Comparison of ENCODE assay signal across 23 cellular contexts in genomic region chr12:534216-534615, GRCh38.
"Had no signal": no experiment of that assay in that cellular context is flagged by ENCODE, and none has a peak within 500 bp of the region (broad histone marks: within the 10 kb centered on the region; RNA-seq: fewer than 3 reads in every experiment).

No MANE protein-coding gene starts in this region.

- H3K9me3 Mint-ChIP-seq: activated naive CD4-positive, alpha-beta T cell treated with anti-CD3 and anti-CD28 coated beads, Interleukin-2, amount 50 U/mL, for 24 hours; activated T-helper 2 cell treated with anti-CD3 and anti-CD28 coated beads, Interferon-gamma antibody, Interleukin-2, Interleukin-4, amounts not matched to agents 10 μg/mL and 5 μg/mL and 100 μg/mL, durations not matched to agents 14 hours and 24 hours and 36 hours had no signal

- H3K4me3 ChIP-seq: esophagus muscularis mucosa, gastrocnemius medialis, right lobe of liver, thyroid gland, upper lobe of right lung had no signal

- H3K4me1 Mint-ChIP-seq: stimulated activated memory B cell treated with anti-CD40 and anti-IgM and Interleukin-4, amounts not matched to agents 10 μg/mL and 1 μg/mL and 100 μg/mL, for 72 hours had no signal

- DNase-seq: activated CD4-positive, alpha-beta T cell treated with anti-CD3 and anti-CD28 coated beads for 36 hours; activated CD4-positive, CD25-positive, alpha-beta regulatory T cell; activated CD8-positive, alpha-beta memory T cell treated with anti-CD3 and anti-CD28 coated beads, Interleukin-2, amount 10 ng/mL, durations not matched to agents 7 days and 5 days; activated CD8-positive, alpha-beta T cell treated with anti-CD3 and anti-CD28 coated beads, Interleukin-2, amount 10 ng/mL, durations not matched to agents 7 days and 5 days; activated naive CD8-positive, alpha-beta T cell treated with anti-CD3 and anti-CD28 coated beads, Interleukin-2, amount 50 U/mL, for 24 hours; activated T-cell treated with anti-CD3 and anti-CD28 coated beads, Interleukin-2, amount 50 U/mL, for 48 hours; amygdala; gastrocnemius medialis; hippocampal formation; immature natural killer cell; naive thymus-derived CD4-positive, alpha-beta T cell; right lobe of liver; stimulated activated CD4-positive, alpha-beta T cell treated with anti-CD3 and anti-CD28 coated beads, Interleukin-4, amount 100 ng/mL, for 4 hours; stimulated activated CD8-positive, alpha-beta memory T cell treated with anti-CD3 and anti-CD28 coated beads, Interleukin-4, amount 100 ng/mL, for 48 hours; stimulated activated naive CD8-positive, alpha-beta T cell treated with anti-CD3 and anti-CD28 coated beads, Interleukin-15, amount 100 ng/mL, for 72 hours; substantia nigra; thyroid gland; upper lobe of right lung had no signal

- H3K27ac ChIP-seq: esophagus muscularis mucosa, gastrocnemius medialis, right lobe of liver, thyroid gland, upper lobe of right lung had no signal

- H3K36me3 ChIP-seq: esophagus muscularis mucosa, gastrocnemius medialis, right lobe of liver, thyroid gland, upper lobe of right lung had no signal

- H3K4me1 ChIP-seq: gastrocnemius medialis had no signal

- H3K36me3 Mint-ChIP-seq: activated CD8-positive, alpha-beta memory T cell treated with anti-CD3 and anti-CD28 coated beads, Interleukin-2, amount 10 ng/mL, durations not matched to agents 7 days and 5 days had no signal

- ATAC-seq: activated CD4-positive, alpha-beta T cell treated with anti-CD3 and anti-CD28 coated beads for 36 hours; activated CD8-positive, alpha-beta memory T cell treated with anti-CD3 and anti-CD28 coated beads, Interleukin-2, amount 10 ng/mL, durations not matched to agents 7 days and 5 days; activated CD8-positive, alpha-beta T cell treated with anti-CD3 and anti-CD28 coated beads, Interleukin-2, amount 10 ng/mL, durations not matched to agents 7 days and 5 days; activated naive CD8-positive, alpha-beta T cell treated with anti-CD3 and anti-CD28 coated beads, Interleukin-2, amount 50 U/mL, for 24 hours; gastrocnemius medialis; naive thymus-derived CD4-positive, alpha-beta T cell; right lobe of liver; stimulated activated memory B cell treated with anti-CD40 and anti-IgM and Interleukin-4, amounts not matched to agents 10 μg/mL and 1 μg/mL and 100 μg/mL, for 72 hours; stimulated activated naive CD8-positive, alpha-beta T cell treated with anti-CD3 and anti-CD28 coated beads, Interleukin-15, amount 100 ng/mL, for 72 hours; upper lobe of right lung had no signal

- H3K9me3 ChIP-seq: gastrocnemius medialis, right lobe of liver, thyroid gland, upper lobe of right lung had no signal

- H3K4me3 Mint-ChIP-seq: activated CD4-positive, alpha-beta T cell treated with anti-CD3 and anti-CD28 coated beads for 36 hours; activated CD8-positive, alpha-beta memory T cell treated with anti-CD3 and anti-CD28 coated beads, Interleukin-2, amount 10 ng/mL, durations not matched to agents 7 days and 5 days; activated CD8-positive, alpha-beta T cell treated with anti-CD3 and anti-CD28 coated beads, Interleukin-2, amount 10 ng/mL, durations not matched to agents 7 days and 5 days; activated naive CD4-positive, alpha-beta T cell treated with anti-CD3 and anti-CD28 coated beads, Interleukin-2, amount 50 U/mL, for 24 hours; activated naive CD8-positive, alpha-beta T cell treated with anti-CD3 and anti-CD28 coated beads, Interleukin-2, amount 50 U/mL, for 24 hours; immature natural killer cell; mesothelial cell of epicardium; naive thymus-derived CD4-positive, alpha-beta T cell; stimulated activated memory B cell treated with anti-CD40 and anti-IgM and Interleukin-4, amounts not matched to agents 10 μg/mL and 1 μg/mL and 100 μg/mL, for 72 hours; stimulated activated naive CD8-positive, alpha-beta T cell treated with anti-CD3 and anti-CD28 coated beads, Interleukin-15, amount 100 ng/mL, for 72 hours had no signal

- H3K27me3 ChIP-seq: gastrocnemius medialis, right lobe of liver, thyroid gland, upper lobe of right lung had no signal

- H3K27ac Mint-ChIP-seq: activated CD4-positive, alpha-beta T cell treated with anti-CD3 and anti-CD28 coated beads for 36 hours; activated CD8-positive, alpha-beta memory T cell treated with anti-CD3 and anti-CD28 coated beads, Interleukin-2, amount 10 ng/mL, durations not matched to agents 7 days and 5 days; activated CD8-positive, alpha-beta T cell treated with anti-CD3 and anti-CD28 coated beads, Interleukin-2, amount 10 ng/mL, durations not matched to agents 7 days and 5 days; activated naive CD4-positive, alpha-beta T cell treated with anti-CD3 and anti-CD28 coated beads, Interleukin-2, amount 50 U/mL, for 24 hours; activated naive CD8-positive, alpha-beta T cell treated with anti-CD3 and anti-CD28 coated beads, Interleukin-2, amount 50 U/mL, for 24 hours; activated T-helper 2 cell treated with anti-CD3 and anti-CD28 coated beads, Interferon-gamma antibody, Interleukin-2, Interleukin-4, amounts not matched to agents 10 μg/mL and 5 μg/mL and 100 μg/mL, durations not matched to agents 14 hours and 24 hours and 36 hours; immature natural killer cell; mesothelial cell of epicardium; naive thymus-derived CD4-positive, alpha-beta T cell; stimulated activated memory B cell treated with anti-CD40 and anti-IgM and Interleukin-4, amounts not matched to agents 10 μg/mL and 1 μg/mL and 100 μg/mL, for 72 hours; stimulated activated naive CD8-positive, alpha-beta T cell treated with anti-CD3 and anti-CD28 coated beads, Interleukin-15, amount 100 ng/mL, for 72 hours had no signal

- H3K27me3 Mint-ChIP-seq: activated CD4-positive, alpha-beta T cell treated with anti-CD3 and anti-CD28 coated beads for 36 hours; activated CD8-positive, alpha-beta memory T cell treated with anti-CD3 and anti-CD28 coated beads, Interleukin-2, amount 10 ng/mL, durations not matched to agents 7 days and 5 days; activated naive CD4-positive, alpha-beta T cell treated with anti-CD3 and anti-CD28 coated beads, Interleukin-2, amount 50 U/mL, for 24 hours; activated naive CD8-positive, alpha-beta T cell treated with anti-CD3 and anti-CD28 coated beads, Interleukin-2, amount 50 U/mL, for 24 hours had no signal
